ENCODE assay signal across 8 cellular contexts in the genomic region with DNA sequence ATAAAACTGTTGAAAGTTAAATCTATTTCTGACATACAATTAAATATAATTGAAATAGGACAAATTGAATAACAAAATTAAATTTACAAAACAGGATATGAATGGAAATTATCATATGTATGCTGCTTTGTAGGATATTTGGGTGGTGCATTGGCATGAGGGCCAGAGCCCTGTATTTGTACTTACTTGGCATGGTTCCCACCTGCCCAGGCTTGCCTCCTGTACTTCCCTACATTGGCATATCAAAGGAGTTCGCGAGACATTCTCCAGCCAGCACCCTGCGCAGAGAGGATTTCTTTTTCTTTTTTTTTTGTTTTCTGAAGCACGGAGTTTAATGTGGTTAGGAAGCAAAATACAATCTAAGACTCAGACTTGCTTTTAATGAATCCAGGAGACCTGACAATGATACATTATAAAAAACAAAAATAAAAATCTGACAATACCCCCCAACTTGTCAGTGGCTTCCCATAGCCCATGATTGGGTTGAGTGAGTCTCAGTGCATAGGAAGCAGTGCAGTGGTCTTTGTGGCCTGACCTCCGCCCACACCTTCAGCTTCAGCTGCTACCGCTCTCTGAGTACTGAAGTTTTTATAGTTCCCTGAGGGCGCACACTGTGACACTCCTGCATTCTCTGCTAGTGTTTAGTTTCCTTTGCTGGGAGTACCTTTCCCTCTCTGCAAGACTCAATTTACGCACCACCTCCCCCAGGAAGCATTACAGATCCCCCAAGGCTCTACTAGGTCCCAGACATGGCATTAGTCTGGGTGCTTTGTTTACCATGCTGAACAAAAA.
A peak's percentile ranks its signal among the peaks of the same experiment; 100 is the strongest.
DNase-seq lines count a peak whose midpoint lies in the region; ATAC-seq and TF ChIP-seq lines count a peak whose summit lies in the region.

No MANE protein-coding gene starts in this region.

- no peak for TF ChIP-seq CTCF in omental fat pad (IDR thresholded peaks at IDR 0.05)

- TF ChIP-seq EP300 in Ishikawa (IDR thresholded peaks at IDR 0.05; ENCODE audit: borderline replicate concordance), result no peak

- ATAC-seq in GM18502 (IDR thresholded peaks at IDR 0.05; ENCODE audit: poor library complexity, unreplicated experiment) (peak; percentile 63), GM21529 (IDR thresholded peaks at IDR 0.05; ENCODE audit: unreplicated experiment) (peak; percentile 75), omental fat pad (ENCODE audit: low FRiP score) (no peak), GM18873 (IDR thresholded peaks at IDR 0.05; ENCODE audit: low FRiP score, unreplicated experiment) (no peak)

- TF ChIP-seq RAD21 in Ishikawa (IDR thresholded peaks at IDR 0.05; ENCODE audit: low read depth), result no peak

- DNase-seq in left kidney (ENCODE audit: low read depth, low spot score) (peak; percentile 94), NCI-H2171 treated with DMSO at 0.1 percent for 48 hours (lab: John Stamatoyannopoulos, UW) (no peak), omental fat pad (ENCODE audit: low spot score) (no peak), foreskin melanocyte (no peak)

TF ChIP-seq in Ishikawa, 13 proteins besides CTCF, POLR2A, EP300 and RAD21:
- TF ChIP-seq EGR1 (IDR thresholded peaks at IDR 0.05) (0 out of 2 replicates have a peak, but pooled peaks have one; percentile 26), ZBTB7A (IDR thresholded peaks at IDR 0.05; ENCODE audit: low read depth) (no peak)

Comparison
In these comparisons a context has a peak if more than half of its experiments do, and no peak if none do; other contexts are left out.
1. ATAC-seq: peak in GM18502 (single experiment) and GM21529 (single experiment); none in omental fat pad (single experiment) and GM18873 (single experiment).